ENCODE assay signal across 1 cellular context in genomic region chr1:22827666-22828065, GRCh38.
TF ChIP-seq lines count a peak whose summit lies in the region.

No MANE protein-coding gene starts in this region.

TF ChIP-seq in HepG2, 621 proteins besides CTCF, POLR2A, EP300 and RAD21 (continued from another document):
- TF ChIP-seq SNAPC4 (CRISPR knock-in tag; IDR thresholded peaks at IDR 0.05) (no peak), GABPB1 (CRISPR knock-in tag; IDR thresholded peaks at IDR 0.05) (no peak)
TF ChIP-seq in HepG2: peak in this region for 0.
